17 cellular contexts compared by ENCODE assay signal in genomic region chr7:94877731-94878670, GRCh38. TPM values are rescaled to one million over a fixed set of nuclear protein-coding genes. Genes with fewer than 3 reads are reported as not detected.
"Had no signal": no experiment of that assay in that cellular context is flagged by ENCODE, and none has a peak within 500 bp of the region (broad histone marks: within the 10 kb centered on the region; RNA-seq: fewer than 3 reads in every experiment).

No MANE protein-coding gene starts in this region.

- H3K4me1 ChIP-seq: colonic mucosa had no signal

- H3K4me3 ChIP-seq: colonic mucosa had no signal

- H3K27me3 ChIP-seq: colonic mucosa had no signal

- ATAC-seq: activated CD8-positive, alpha-beta memory T cell treated with anti-CD3 and anti-CD28 coated beads, Interleukin-2, amount 10 ng/mL, durations not matched to agents 7 days and 5 days had no signal

- H3K36me3 ChIP-seq: colonic mucosa, WERI-Rb-1 had no signal

- H3K27ac ChIP-seq: colonic mucosa, WERI-Rb-1 had no signal

- DNase-seq: activated CD4-positive, alpha-beta memory T cell treated with anti-CD3 and anti-CD28 coated beads for 36 hours; activated CD8-positive, alpha-beta memory T cell treated with anti-CD3 and anti-CD28 coated beads, Interleukin-2, amount 10 ng/mL, durations not matched to agents 7 days and 5 days; activated naive CD4-positive, alpha-beta T cell treated with anti-CD3 and anti-CD28 coated beads for 36 hours; activated T-cell treated with anti-CD3 and anti-CD28 coated beads, Interleukin-2, amount 50 U/mL, for 1 hour; central memory CD4-positive, alpha-beta T cell; colonic mucosa; foreskin fibroblast; head of caudate nucleus; naive B cell; stimulated activated CD4-positive, alpha-beta T cell treated with anti-CD3 and anti-CD28 coated beads, Interleukin-4, amount 100 ng/mL, for 4 hours; stimulated activated CD8-positive, alpha-beta memory T cell treated with anti-CD3 and anti-CD28 coated beads, Interleukin-4, amount 100 ng/mL, for 48 hours; stimulated activated naive CD4-positive, alpha-beta T cell treated with Interleukin-2 at 50 U/mL for 16 hours; substantia nigra; T-helper 1 cell; T1000; WERI-Rb-1 had no signal

- H3K9me3 ChIP-seq: colonic mucosa had no signal

RNA-seq across cellular contexts. Expression of gene PPP1R9A, which starts 29.4 kb away (rescaled TPM):
- total RNA-seq: activated CD4-positive, alpha-beta memory T cell treated with anti-CD3 and anti-CD28 coated beads for 36 hours; activated naive CD4-positive, alpha-beta T cell treated with anti-CD3 and anti-CD28 coated beads for 36 hours; activated T-helper 2 cell treated with anti-CD3 and anti-CD28 coated beads, Interferon-gamma antibody, Interleukin-2, Interleukin-4, amounts not matched to agents 10 μg/mL and 5 μg/mL and 100 μg/mL, durations not matched to agents 14 hours and 24 hours and 36 hours had no signal
